In the genomic region with DNA sequence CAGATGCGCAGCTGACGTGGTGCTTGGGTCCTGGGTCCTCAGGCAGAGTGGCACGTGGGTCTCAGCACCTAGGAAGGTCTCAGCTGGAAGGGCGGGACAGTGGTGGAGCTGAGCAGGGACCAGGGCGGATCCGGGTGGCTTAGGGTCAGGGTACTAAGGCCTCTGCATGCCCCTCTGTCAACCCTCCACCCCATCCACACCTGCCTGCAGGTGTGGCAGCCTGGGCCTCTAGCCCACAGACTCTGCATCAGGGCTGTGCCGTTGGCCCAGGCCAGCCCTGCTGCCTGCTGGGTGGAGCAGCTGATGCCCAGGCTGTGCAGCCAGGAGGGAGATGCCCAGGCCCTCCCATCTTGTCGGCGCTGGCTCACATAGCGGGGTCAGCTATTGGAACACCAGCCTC, we compare ENCODE assay signal across 36 cellular contexts. TPM values are rescaled to one million over a fixed set of nuclear protein-coding genes. Genes with fewer than 3 reads are reported as not detected.
"Had no signal": no experiment of that assay in that cellular context is flagged by ENCODE, and none has a peak within 500 bp of the region (broad histone marks: within the 10 kb centered on the region; RNA-seq: fewer than 3 reads in every experiment).

No MANE protein-coding gene starts in this region.

- H3K27me3 Mint-ChIP-seq: stimulated activated naive CD8-positive, alpha-beta T cell treated with anti-CD3 and anti-CD28 coated beads, Interleukin-15, Interleukin-2, amounts not matched to agents 100 ng/mL and 50 ng/mL, for 24 hours had no signal

- DNase-seq: activated CD4-positive, alpha-beta T cell treated with anti-CD3 and anti-CD28 coated beads for 48 hours; activated CD4-positive, alpha-beta T cell treated with anti-CD3 and anti-CD28 coated beads, Interleukin-2, amount 50 U/mL, for 48 hours; activated CD8-positive, alpha-beta memory T cell treated with anti-CD3 and anti-CD28 coated beads for 24 hours; activated CD8-positive, alpha-beta memory T cell treated with anti-CD3 and anti-CD28 coated beads, Interleukin-2, amount 50 U/mL, for 4 hours; activated gamma-delta T cell treated with Interleukin-2 at 50 U/mL for 16 hours; activated T-cell treated with anti-CD3 and anti-CD28 coated beads, Interleukin-2, amount 50 U/mL, for 1 hour; anterior cingulate cortex; body of pancreas; cerebellar nuclear complex; dorsolateral prefrontal cortex; effector memory CD4-positive, alpha-beta T cell; erythroblast; hypothalamus; kidney glomerular epithelial cell; naive B cell; occipital lobe; right cardiac atrium; stimulated activated CD4-positive, alpha-beta T cell treated with anti-CD3 and anti-CD28 coated beads, Interleukin-12 subunit alpha, Interleukin-12 subunit beta, amount 100 ng/mL, for 4 hours; stimulated activated CD4-positive, alpha-beta T cell treated with anti-CD3 and anti-CD28 coated beads, Interleukin-4, amount 100 ng/mL, for 24 hours; trophoblast cell had no signal

- H3K4me3 ChIP-seq: body of pancreas, coronary artery, dorsolateral prefrontal cortex, gastroesophageal sphincter, heart left ventricle, left lung, thoracic aorta, vagina had no signal

- H3K36me3 ChIP-seq: gastroesophageal sphincter, heart left ventricle, left lung, thoracic aorta, vagina had no signal

- H3K36me3 Mint-ChIP-seq: activated naive CD4-positive, alpha-beta T cell treated with anti-CD3 and anti-CD28 coated beads, Interleukin-2, amount 50 U/mL, for 24 hours; mesothelial cell of epicardium; naive B cell; stimulated activated effector memory CD8-positive, alpha-beta T cell treated with anti-CD3 and anti-CD28 coated beads, Interleukin-12 subunit alpha, Interleukin-12 subunit beta, amount 100 ng/mL, for 72 hours had no signal

- H3K27ac Mint-ChIP-seq: activated naive CD4-positive, alpha-beta T cell treated with anti-CD3 and anti-CD28 coated beads, Interleukin-2, amount 50 U/mL, for 24 hours; activated T-helper 1 cell treated with anti-CD3 and anti-CD28 coated beads, Interleukin-12 subunit alpha, Interleukin-12 subunit beta, Interleukin-2, Interleukin-4 antibody, amounts not matched to agents 30 ng/mL and 10 ng/mL and 1 ng/mL, durations not matched to agents 14 hours and 24 hours and 36 hours; mesothelial cell of epicardium; naive B cell; stimulated activated effector memory CD8-positive, alpha-beta T cell treated with anti-CD3 and anti-CD28 coated beads, Interleukin-12 subunit alpha, Interleukin-12 subunit beta, amount 100 ng/mL, for 72 hours; stimulated activated naive CD8-positive, alpha-beta T cell treated with anti-CD3 and anti-CD28 coated beads, Interleukin-15, Interleukin-2, amounts not matched to agents 100 ng/mL and 50 ng/mL, for 24 hours had no signal

- H3K9me3 ChIP-seq: body of pancreas, gastroesophageal sphincter, heart left ventricle, left lung, thoracic aorta, vagina had no signal

- H3K4me3 Mint-ChIP-seq: activated naive CD4-positive, alpha-beta T cell treated with anti-CD3 and anti-CD28 coated beads, Interleukin-2, amount 50 U/mL, for 24 hours; activated T-helper 1 cell treated with anti-CD3 and anti-CD28 coated beads, Interleukin-12 subunit alpha, Interleukin-12 subunit beta, Interleukin-2, Interleukin-4 antibody, amounts not matched to agents 30 ng/mL and 10 ng/mL and 1 ng/mL, durations not matched to agents 14 hours and 24 hours and 36 hours; mesothelial cell of epicardium; neural crest cell; stimulated activated effector memory CD8-positive, alpha-beta T cell treated with anti-CD3 and anti-CD28 coated beads, Interleukin-12 subunit alpha, Interleukin-12 subunit beta, amount 100 ng/mL, for 72 hours; stimulated activated naive CD8-positive, alpha-beta T cell treated with anti-CD3 and anti-CD28 coated beads, Interleukin-15, Interleukin-2, amounts not matched to agents 100 ng/mL and 50 ng/mL, for 24 hours had no signal

- ATAC-seq: body of pancreas; gastroesophageal sphincter; heart left ventricle; left lung; right cardiac atrium; stimulated activated effector memory CD8-positive, alpha-beta T cell treated with anti-CD3 and anti-CD28 coated beads, Interleukin-12 subunit alpha, Interleukin-12 subunit beta, amount 100 ng/mL, for 72 hours had no signal

- H3K27me3 ChIP-seq: body of pancreas, dorsolateral prefrontal cortex, vagina had no signal

- H3K4me1 ChIP-seq: body of pancreas, gastroesophageal sphincter, heart left ventricle, left lung, vagina had no signal

- H3K27ac ChIP-seq: body of pancreas, coronary artery, dorsolateral prefrontal cortex, gastroesophageal sphincter, heart left ventricle, left lung, thoracic aorta, vagina had no signal

- H3K4me1 Mint-ChIP-seq: activated naive CD4-positive, alpha-beta T cell treated with anti-CD3 and anti-CD28 coated beads, Interleukin-2, amount 50 U/mL, for 24 hours; mesothelial cell of epicardium; naive B cell; neural crest cell; stimulated activated effector memory CD8-positive, alpha-beta T cell treated with anti-CD3 and anti-CD28 coated beads, Interleukin-12 subunit alpha, Interleukin-12 subunit beta, amount 100 ng/mL, for 72 hours had no signal

- H3K9me3 Mint-ChIP-seq: activated naive CD4-positive, alpha-beta T cell treated with anti-CD3 and anti-CD28 coated beads, Interleukin-2, amount 50 U/mL, for 24 hours; mesothelial cell of epicardium; neural crest cell; stimulated activated effector memory CD8-positive, alpha-beta T cell treated with anti-CD3 and anti-CD28 coated beads, Interleukin-12 subunit alpha, Interleukin-12 subunit beta, amount 100 ng/mL, for 72 hours; stimulated activated naive CD8-positive, alpha-beta T cell treated with anti-CD3 and anti-CD28 coated beads, Interleukin-15, Interleukin-2, amounts not matched to agents 100 ng/mL and 50 ng/mL, for 24 hours had no signal

RNA-seq across cellular contexts. Expression of a gene that starts 24.6 kb away (rescaled TPM):
- total RNA-seq: activated T-helper 1 cell treated with anti-CD3 and anti-CD28 coated beads, Interleukin-12 subunit alpha, Interleukin-12 subunit beta, Interleukin-2, Interleukin-4 antibody, amounts not matched to agents 30 ng/mL and 10 ng/mL and 1 ng/mL, durations not matched to agents 14 hours and 24 hours and 36 hours; body of pancreas; gastroesophageal sphincter; left lung; mesothelial cell of epicardium; neural crest cell; right cardiac atrium; SK-MEL-5; skeletal muscle tissue; subcutaneous adipose tissue; T-helper 1 cell treated with Interleukin-12 subunit alpha and Interleukin-12 subunit beta and Interleukin-4 antibody, amounts not matched to agents 30 ng/mL and 1 ng/mL, for 36 hours; thoracic aorta; vagina had no signal
- polyA plus RNA-seq: heart left ventricle, right cardiac atrium had no signal
